ENCODE assay signal across 12 cellular contexts in the genomic region with DNA sequence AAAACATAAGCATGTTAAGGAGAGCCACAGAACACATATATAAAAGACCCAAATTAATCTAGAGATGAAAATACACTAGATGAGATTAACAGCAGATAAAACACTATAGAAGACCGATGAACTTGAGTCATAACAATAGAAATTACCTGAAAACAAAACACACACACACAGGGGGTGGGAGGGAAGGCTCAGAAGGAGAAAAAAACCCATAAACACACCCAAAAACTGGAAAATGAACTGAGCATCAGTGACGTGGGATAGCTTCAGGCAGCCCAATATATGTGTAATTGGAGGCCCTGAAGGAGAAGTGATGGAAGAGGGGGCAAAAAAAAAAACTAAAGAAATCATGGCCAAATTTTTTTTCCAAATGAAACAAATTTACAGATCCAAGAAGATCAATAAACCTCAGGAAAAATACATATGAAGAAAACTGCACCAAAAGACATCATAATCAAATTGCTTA. TPM values are rescaled to one million over a fixed set of nuclear protein-coding genes. Genes with fewer than 3 reads are reported as not detected.
DNase-seq lines count a peak whose midpoint lies in the region; ATAC-seq, FAIRE-seq and TF ChIP-seq lines count a peak whose summit lies in the region.
"Had no signal": no experiment of that assay in that cellular context is flagged by ENCODE, and none has a peak within 500 bp of the region (broad histone marks: within the 10 kb centered on the region; RNA-seq: fewer than 3 reads in every experiment).

No MANE protein-coding gene starts in this region.

- CTCF ChIA-PET in CD8-positive, alpha-beta memory T cell (lab: Charles Lee) = no interaction called here
- CTCF ChIA-PET in activated CD8-positive, alpha-beta T cell treated with anti-CD3 and anti-CD28 coated beads, Interleukin-2, amount 10 ng/mL, durations not matched to agents 7 days and 5 days (lab: Charles Lee) = interaction anchor here (1.0 to 1.6 kb wide), 3 partner anchors 9 to 85 kb away, joined by 3 to 4 read pairs (median 3); no protein-coding TSS in a partner anchor

- no peaks in the 10 kb centered on the region for H3K27me3 Mint-ChIP-seq in CD8-positive, alpha-beta memory T cell
- no peaks in the 10 kb centered on the region for H3K27me3 Mint-ChIP-seq in activated CD8-positive, alpha-beta T cell treated with anti-CD3 and anti-CD28 coated beads, Interleukin-2, amount 10 ng/mL, durations not matched to agents 7 days and 5 days (ENCODE audit: low read depth)
- H3K27me3 Mint-ChIP-seq in progenitor cell of endocrine pancreas = no peaks in the 10 kb centered on the region

- POLR2A ChIA-PET in CD8-positive, alpha-beta memory T cell (lab: Charles Lee) = no interaction called here
- POLR2A ChIA-PET in activated CD8-positive, alpha-beta T cell treated with anti-CD3 and anti-CD28 coated beads, Interleukin-2, amount 10 ng/mL, durations not matched to agents 7 days and 5 days (lab: Charles Lee) = interaction anchor here (1.2 to 1.6 kb wide), 2 partner anchors 11 kb away, joined by 3 to 6 read pairs; partner anchors contain the start of gene ALDH9A1

- no peak for DNase-seq in CD8-positive, alpha-beta memory T cell
- no peak for DNase-seq in GM19239 (ENCODE audit: insufficient read length, low spot score)
- DNase-seq in activated CD8-positive, alpha-beta T cell treated with anti-CD3 and anti-CD28 coated beads, Interleukin-2, amount 10 ng/mL, durations not matched to agents 7 days and 5 days = no peak
- DNase-seq in progenitor cell of endocrine pancreas (ENCODE audit: low spot score, unreplicated experiment) = no peak
- DNase-seq in NCI-H748 (lab: John Stamatoyannopoulos, UW; ENCODE audit: unreplicated experiment) = no peak
- no peak for DNase-seq in DMS53 (lab: John Stamatoyannopoulos, UW)
- DNase-seq in Ammon's horn (ENCODE audit: low spot score) = no peak
- DNase-seq: NCI-H345 had no signal

- no peaks in the 10 kb centered on the region for H3K9me3 ChIP-seq in CD8-positive, alpha-beta memory T cell (ENCODE audit: low read length)
- H3K9me3 ChIP-seq: neutrophil had no signal

- H3K27ac ChIP-seq in CD8-positive, alpha-beta memory T cell (ENCODE audit: low read depth, low read length) = no peak overlapping the region
- H3K27ac ChIP-seq: KMS-11, neutrophil had no signal

- peaks cover 17% of the 10 kb centered on the region for H3K4me1 ChIP-seq in CD8-positive, alpha-beta memory T cell (ENCODE audit: insufficient read depth, low read length)

- FAIRE-seq in GM19239 (lab: Jason Lieb, UNC) = peak; percentile 11

- H3K4me3 ChIP-seq in CD8-positive, alpha-beta memory T cell (ENCODE audit: low read length) = no peak overlapping the region

- peaks cover 54 to 69% (median 69%) of the 10 kb centered on the region in 3 donors for H3K4me1 Mint-ChIP-seq in CD8-positive, alpha-beta memory T cell
- peaks cover 30% of the 10 kb centered on the region for H3K4me1 Mint-ChIP-seq in activated CD8-positive, alpha-beta T cell treated with anti-CD3 and anti-CD28 coated beads, Interleukin-2, amount 10 ng/mL, durations not matched to agents 7 days and 5 days (ENCODE audit: low read depth)
- H3K4me1 Mint-ChIP-seq in progenitor cell of endocrine pancreas (ENCODE audit: low read depth) = no peaks in the 10 kb centered on the region

- H3K36me3 Mint-ChIP-seq in CD8-positive, alpha-beta memory T cell = peaks cover 9 to 72% (median 24%) of the 10 kb centered on the region in 3 donors
- H3K36me3 Mint-ChIP-seq in activated CD8-positive, alpha-beta T cell treated with anti-CD3 and anti-CD28 coated beads, Interleukin-2, amount 10 ng/mL, durations not matched to agents 7 days and 5 days (ENCODE audit: low read depth) = peaks cover 69% of the 10 kb centered on the region
- peaks cover 38% of the 10 kb centered on the region for H3K36me3 Mint-ChIP-seq in progenitor cell of endocrine pancreas (ENCODE audit: insufficient read depth)

- no peak for TF ChIP-seq CTCF in progenitor cell of endocrine pancreas (IDR thresholded peaks at IDR 0.05; ENCODE audit: unreplicated experiment)

- peak overlapping the region; percentile 27 to 88 (median 70) for H3K27ac Mint-ChIP-seq in CD8-positive, alpha-beta memory T cell
- H3K27ac Mint-ChIP-seq in activated CD8-positive, alpha-beta T cell treated with anti-CD3 and anti-CD28 coated beads, Interleukin-2, amount 10 ng/mL, durations not matched to agents 7 days and 5 days = peak overlapping the region; percentile 41
- no peak overlapping the region for H3K27ac Mint-ChIP-seq in progenitor cell of endocrine pancreas

- ATAC-seq in HG02981 (IDR thresholded peaks at IDR 0.05; ENCODE audit: unreplicated experiment) = peak; percentile 35
- ATAC-seq in activated CD8-positive, alpha-beta T cell treated with anti-CD3 and anti-CD28 coated beads, Interleukin-2, amount 10 ng/mL, durations not matched to agents 7 days and 5 days = no peak
- ATAC-seq: SK-N-SH treated with all-trans-retinoic acid at 6 μM for 48 hours had no signal

- peak overlapping the region in 5 of 7 donors; percentile 19 to 87 (median 38) for H3K4me3 Mint-ChIP-seq in CD8-positive, alpha-beta memory T cell
- H3K4me3 Mint-ChIP-seq in activated CD8-positive, alpha-beta T cell treated with anti-CD3 and anti-CD28 coated beads, Interleukin-2, amount 10 ng/mL, durations not matched to agents 7 days and 5 days = no peak overlapping the region
- no peak overlapping the region for H3K4me3 Mint-ChIP-seq in progenitor cell of endocrine pancreas (ENCODE audit: low read depth)

- H3K9me3 Mint-ChIP-seq in CD8-positive, alpha-beta memory T cell = no peaks in the 10 kb centered on the region
- no peaks in the 10 kb centered on the region for H3K9me3 Mint-ChIP-seq in activated CD8-positive, alpha-beta T cell treated with anti-CD3 and anti-CD28 coated beads, Interleukin-2, amount 10 ng/mL, durations not matched to agents 7 days and 5 days (ENCODE audit: insufficient read depth)
- H3K9me3 Mint-ChIP-seq in progenitor cell of endocrine pancreas (ENCODE audit: low read depth) = peaks cover 8% of the 10 kb centered on the region

- peaks cover 16% of the 10 kb centered on the region for H3K36me3 ChIP-seq in CD8-positive, alpha-beta memory T cell (ENCODE audit: insufficient read depth, low read length)

- no peaks in the 10 kb centered on the region for H3K27me3 ChIP-seq in CD8-positive, alpha-beta memory T cell (ENCODE audit: insufficient read depth, low read length, poor library complexity, severe bottlenecking)
- H3K27me3 ChIP-seq: neutrophil had no signal

RNA-seq across cellular contexts. Expression of gene ALDH9A1, which starts 11.4 kb away (rescaled TPM):
- total RNA-seq in CD8-positive, alpha-beta memory T cell = 10 to 100 TPM; 42.9 to 44.4 TPM
- 101 TPM for polyA plus RNA-seq in CD8-positive, alpha-beta memory T cell
- 10 to 100 TPM; 42.7 to 48.2 TPM for total RNA-seq in activated CD8-positive, alpha-beta T cell treated with anti-CD3 and anti-CD28 coated beads, Interleukin-2, amount 10 ng/mL, durations not matched to agents 7 days and 5 days
- 37.3 and 39.0 TPM in 2 replicates for total RNA-seq in progenitor cell of endocrine pancreas

RNA-seq across cellular contexts. Expression of gene MGST3, which starts 56.0 kb away (rescaled TPM):
- total RNA-seq in CD8-positive, alpha-beta memory T cell = 10 to 100 TPM; 55.6 to 57.8 TPM
- 143 TPM for polyA plus RNA-seq in CD8-positive, alpha-beta memory T cell
- 10 to 100 TPM; 30.9 to 33.0 TPM for total RNA-seq in activated CD8-positive, alpha-beta T cell treated with anti-CD3 and anti-CD28 coated beads, Interleukin-2, amount 10 ng/mL, durations not matched to agents 7 days and 5 days
- 128 and 136 TPM in 2 replicates for total RNA-seq in progenitor cell of endocrine pancreas

Comparison
In these comparisons a context has a peak if more than half of its experiments do, and no peak if none do; other contexts are left out.
1. H3K4me3 Mint-ChIP-seq: peak in CD8-positive, alpha-beta memory T cell (5 of 7); none in activated CD8-positive, alpha-beta T cell treated with anti-CD3 and anti-CD28 coated beads, Interleukin-2, amount 10 ng/mL, durations not matched to agents 7 days and 5 days (single experiment) and progenitor cell of endocrine pancreas (single experiment).